Comparison of ENCODE assay signal across 8 cellular contexts in the genomic region with DNA sequence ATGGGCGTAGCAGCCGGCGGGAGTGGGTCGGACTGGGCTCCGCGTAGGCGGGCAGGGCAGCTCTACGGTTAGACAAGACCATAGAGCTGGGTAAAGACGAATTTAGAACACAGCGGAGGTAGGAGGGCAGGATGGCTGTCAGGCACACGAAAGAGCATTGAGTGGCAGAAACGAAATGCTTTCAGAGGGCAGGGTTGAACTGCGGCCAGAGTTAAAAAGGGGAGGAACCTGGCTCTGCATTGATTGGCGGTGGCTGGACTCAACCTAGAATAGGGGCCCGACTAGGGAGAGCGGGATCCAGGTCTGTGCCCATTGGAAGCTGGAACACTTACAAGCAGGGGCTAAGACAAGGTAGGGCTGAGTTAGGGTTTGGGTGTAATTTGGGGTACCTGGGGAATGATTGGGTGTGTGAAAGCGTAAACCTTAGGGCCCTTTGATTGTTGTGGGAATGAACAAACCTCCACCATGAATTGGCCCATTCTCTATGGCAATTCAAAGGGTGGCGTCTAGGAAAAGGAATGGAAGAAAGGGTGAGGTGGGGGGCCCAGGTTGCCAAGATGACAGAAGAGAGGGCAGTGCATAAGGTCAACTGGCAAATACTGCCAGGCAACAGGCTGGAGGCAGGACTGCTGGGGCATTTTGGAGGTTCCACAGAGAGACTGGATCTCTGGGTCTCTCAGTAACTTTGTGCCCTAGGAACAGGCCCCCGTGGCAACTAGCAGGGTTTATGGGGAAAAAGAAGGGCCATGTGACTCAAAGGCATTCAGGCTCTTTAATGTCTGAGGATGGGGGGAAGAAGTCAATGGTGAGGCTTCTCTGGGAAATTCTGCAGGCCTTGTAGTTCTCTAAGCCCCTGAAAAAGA. TPM values are rescaled to one million over a fixed set of nuclear protein-coding genes. Genes with fewer than 3 reads are reported as not detected.
A peak's percentile ranks its signal among the peaks of the same experiment; 100 is the strongest.
DNase-seq lines count a peak whose midpoint lies in the region; ATAC-seq and TF ChIP-seq lines count a peak whose summit lies in the region.

No MANE protein-coding gene starts in this region.

- ATAC-seq in GM18505 (IDR thresholded peaks at IDR 0.05; ENCODE audit: unreplicated experiment) (no peak), gastrocnemius medialis (peak; percentile 18 to 40), HG03108 (IDR thresholded peaks at IDR 0.05; ENCODE audit: unreplicated experiment) (no peak), GM18907 (IDR thresholded peaks at IDR 0.05; ENCODE audit: unreplicated experiment) (no peak)

- peaks cover 12% of the 10 kb centered on the region; the same call in 1 of the 2 replicates for H3K36me3 ChIP-seq in SJSA1
- peaks cover 0 to 11% of the 10 kb centered on the region in 2 donors for H3K36me3 ChIP-seq in gastrocnemius medialis

- peak overlapping the region; percentile 55 for H3K27ac ChIP-seq in SJSA1
- H3K27ac ChIP-seq in gastrocnemius medialis = peak overlapping the region; percentile 85 to 94 (median 92)

- H3K4me3 ChIP-seq in SJSA1 (peak overlapping the region; percentile 81), fibroblast of pulmonary artery (replicated peaks; ENCODE audit: low read depth, low read length) (peak overlapping the region; percentile 46), gastrocnemius medialis (peak overlapping the region; percentile 49 to 69 (median 52))

- TF ChIP-seq POLR2A in GM18505 (IDR thresholded peaks at IDR 0.05; ENCODE audit: borderline replicate concordance, extremely low read depth, insufficient read depth, insufficient read length) (peak; percentile 41), gastrocnemius medialis (IDR thresholded peaks at IDR 0.05) (no peak)

- TF ChIP-seq CTCF in fibroblast of pulmonary artery (IDR thresholded peaks at IDR 0.05; ENCODE audit: low read length, missing control alignments) (no peak), gastrocnemius medialis (IDR thresholded peaks at IDR 0.05 in 4 of 5, conservative IDR thresholded peaks at IDR 0.05 in 1 of 5) (no peak)

- intact Hi-C loops in gastrocnemius medialis (cut with DNase I; ENCODE audit: low total_unique reads) = loop anchor here (2.0 to 10.0 kb wide), 4 partner anchors 90 to 460 kb away; a partner anchor contains a TSS

- DNase-seq in SJSA1 (ENCODE audit: low read depth in 1 of 2, low spot score in 2 of 2) = no peak
- DNase-seq in fibroblast of pulmonary artery (ENCODE audit: low read depth) = no peak
- no peak for DNase-seq in gastrocnemius medialis
- no peak for DNase-seq in NOMO-1 treated with DMSO at 0.1 percent for 48 hours (lab: John Stamatoyannopoulos, UW; ENCODE audit: unreplicated experiment)
- no peak for DNase-seq in EL

- H3K27me3 ChIP-seq in SJSA1 (replicated peaks) (no peaks in the 10 kb centered on the region), gastrocnemius medialis (no peaks in the 10 kb centered on the region)

- H3K4me1 ChIP-seq in SJSA1 (replicated peaks) (peaks cover 20% of the 10 kb centered on the region), gastrocnemius medialis (peaks cover 5 to 8% of the 10 kb centered on the region in 2 donors)

- in situ Hi-C loops in gastrocnemius medialis (cut with MboI; ENCODE audit: low sequenced_read_pairs in 4 of 4) = loop anchor here in 2 of 4 donors (10.0 to 25.0 kb wide), 2 partner anchors 86 to 186 kb away; a partner anchor contains a TSS

- H3K9me3 ChIP-seq in SJSA1 (replicated peaks) = no peaks in the 10 kb centered on the region
- H3K9me3 ChIP-seq in gastrocnemius medialis = no peaks in the 10 kb centered on the region

RNA-seq across cellular contexts. Expression of a gene that starts 0.9 kb away (rescaled TPM):
- total RNA-seq in SJSA1 (2014; rRNA removed; shearing (Covaris generic)) = 29.8 and 32.6 TPM in 2 replicates
- 10 to 100 TPM; 35.0 to 65.6 (median 58.8) TPM for total RNA-seq in gastrocnemius medialis

RNA-seq across cellular contexts. Expression of a gene that starts 7.7 kb away (rescaled TPM):
- total RNA-seq in SJSA1 (2014; rRNA removed; shearing (Covaris generic)) = 97.5 and 197 TPM in 2 replicates
- 100 to 1,000 TPM in 2 of 4 donors, 10 to 100 TPM in 2; 92.3 to 153 (median 109) TPM for total RNA-seq in gastrocnemius medialis

RNA-seq across cellular contexts. Expression of a gene that starts 21.5 kb away (rescaled TPM):
- total RNA-seq in SJSA1 (2014; rRNA removed; shearing (Covaris generic)) = 0.66 TPM in 1 of 2 replicates, not detected in the other
- total RNA-seq in gastrocnemius medialis = 1 to 10 TPM in 2 of 4 donors, under 1 TPM in 1, not detected in 1; 0.51 to 3.8 (median 3.3) TPM

RNA-seq across cellular contexts. Expression of a gene that starts 31.6 kb away (rescaled TPM):
- 0.53 and 1.5 TPM in 2 replicates for total RNA-seq in SJSA1 (2014; rRNA removed; shearing (Covaris generic))
- under 1 TPM in 2 of 4 donors, not detected in 2; 0.22 to 0.36 TPM for total RNA-seq in gastrocnemius medialis

Comparison
In these comparisons a context has a peak if more than half of its experiments do, and no peak if none do; other contexts are left out.
1. ATAC-seq: peak in gastrocnemius medialis (2 of 2); none in GM18505 (single experiment), HG03108 (single experiment) and GM18907 (single experiment).
2. Peak in every context shown above with its lines, with median percentiles within 50 percentile points of each other: H3K4me3 ChIP-seq.